In genomic region chr15:90387534-90388461, GRCh38 we compare ENCODE assay signal across 8 cellular contexts. TPM values are rescaled to one million over a fixed set of nuclear protein-coding genes. Genes with fewer than 3 reads are reported as not detected.
DNase-seq lines count a peak whose midpoint lies in the region; ATAC-seq and TF ChIP-seq lines count a peak whose summit lies in the region.

TSS of gene IQGAP1 (plus strand) at chr15:90388242. CDS start at chr15:90388342, 100 bp downstream.

- H3K4me1 ChIP-seq in OCI-LY3 (ENCODE audit: low read length) (peaks cover 8% of the 10 kb centered on the region), mucosa of descending colon (ENCODE audit: low read depth) (peaks cover 16% of the 10 kb centered on the region)

- peaks cover 43% of the 10 kb centered on the region for H3K79me2 ChIP-seq in OCI-LY3 (ENCODE audit: low read length)

- peak within 1 kb of the TSS; percentile 87 for H3K4me3 ChIP-seq in OCI-LY3 (ENCODE audit: low read length)
- H3K4me3 ChIP-seq in epithelial cell of esophagus (ENCODE audit: low read length): peak within 1 kb of the TSS; percentile 91
- peak within 1 kb of the TSS; percentile 80 for H3K4me3 ChIP-seq in mucosa of descending colon

- peak within 1 kb of the TSS; percentile 88 for H3K9ac ChIP-seq in OCI-LY3 (ENCODE audit: low read length)

- no peaks in the 10 kb centered on the region for H3K27me3 ChIP-seq in OCI-LY3 (ENCODE audit: low read depth, low read length)

- DNase-seq in D341Med (ENCODE audit: low spot score) (peak; percentile 99), HuH-7 (ENCODE audit: low spot score) (peak; percentile 97), activated T-cell treated with anti-CD3 and anti-CD28 coated beads for 1 hour (ENCODE audit: low read depth) (peak; percentile 94), epithelial cell of esophagus (ENCODE audit: low read depth) (peak; percentile 97), mucosa of descending colon (peak; percentile 99)
- peak; percentile 95 for DNase-seq in stimulated activated CD8-positive, alpha-beta memory T cell treated with anti-CD3 and anti-CD28 coated beads, Interleukin-4, amount 100 ng/mL, for 24 hours (ENCODE audit: low read depth)

- H2AFZ ChIP-seq in OCI-LY3 (ENCODE audit: low read depth, low read length): peak within 1 kb of the TSS; percentile 93

- no peaks in the 10 kb centered on the region for H3K9me3 ChIP-seq in OCI-LY3 (ENCODE audit: insufficient read depth, low read length)
- H3K9me3 ChIP-seq in mucosa of descending colon: no peaks in the 10 kb centered on the region

- TF ChIP-seq CTCF in OCI-LY3 (IDR thresholded peaks at IDR 0.05; ENCODE audit: low read depth, low read length) (no peak), epithelial cell of esophagus (IDR thresholded peaks at IDR 0.05; ENCODE audit: insufficient read depth, low read depth, low read length, missing control alignments) (no peak), mucosa of descending colon (IDR thresholded peaks at IDR 0.05) (no peak)

- peak within 1 kb of the TSS; percentile 82 for H3K4me2 ChIP-seq in OCI-LY3 (ENCODE audit: low read length)

- intact Hi-C loops in mucosa of descending colon (cut with DNase I, micrococcal nuclease): no loop called here

- peak; percentile 93 for ATAC-seq in GM21515 (IDR thresholded peaks at IDR 0.05; ENCODE audit: unreplicated experiment)
- peak; percentile 97 for ATAC-seq in mucosa of descending colon

- H4K20me1 ChIP-seq in OCI-LY3 (ENCODE audit: insufficient read depth, low read length): peaks cover 35% of the 10 kb centered on the region

- peak within 1 kb of the TSS; percentile 81 for H3K27ac ChIP-seq in OCI-LY3 (ENCODE audit: low read length)

- H3K36me3 ChIP-seq in OCI-LY3 (replicated peaks; ENCODE audit: low read depth, low read length): peaks cover 19% of the 10 kb centered on the region
- H3K36me3 ChIP-seq in mucosa of descending colon (ENCODE audit: low read depth): no peaks in the 10 kb centered on the region

RNA-seq across cellular contexts. Expression of gene IQGAP1, which starts in this region (rescaled TPM):
- total RNA-seq in mucosa of descending colon: 100 to 1,000 TPM; 186 to 242 (median 206) TPM

Comparison
In these comparisons a context has a peak if more than half of its experiments do, and no peak if none do; other contexts are left out.
1. Peak in every context shown above with its lines: DNase-seq, ATAC-seq, H3K4me3 ChIP-seq and H3K27ac ChIP-seq.